In genomic region chrX:46256875-46257274, GRCh38 we compare ENCODE assay signal across 22 cellular contexts.
A peak's percentile ranks its signal among the peaks of the same experiment; 100 is the strongest.
DNase-seq lines count a peak whose midpoint lies in the region; ATAC-seq, FAIRE-seq and TF ChIP-seq lines count a peak whose summit lies in the region.
"Had no signal": no experiment of that assay in that cellular context is flagged by ENCODE, and none has a peak within 500 bp of the region (broad histone marks: within the 10 kb centered on the region; RNA-seq: fewer than 3 reads in every experiment).

No MANE protein-coding gene starts in this region.

- CTCF ChIA-PET in PC-3 (lab: Charles Lee): no interaction called here

- H2AFZ ChIP-seq in PC-3 (ENCODE audit: low read length): no peak overlapping the region

- H3K27ac ChIP-seq in PC-3 (ENCODE audit: low read length) (peak overlapping the region; percentile 66), foreskin keratinocyte (peak overlapping the region; percentile 79), right cardiac atrium (ENCODE audit: low read length) (no peak overlapping the region)

- DNase-seq in NOMO-1 (lab: John Stamatoyannopoulos, UW; ENCODE audit: unreplicated experiment in 2 of 2) (peak; percentile 1 to 28), NOMO-1 treated with dmso at 0.1 percent for 144 hours (lab: John Stamatoyannopoulos, UW; ENCODE audit: unreplicated experiment) (no peak), GM19239 (ENCODE audit: insufficient read length, low spot score) (no peak), PC-3 (no peak), foreskin keratinocyte (no peak), AG20443 (ENCODE audit: low spot score) (no peak), right cardiac atrium (no peak)
- no peak for DNase-seq in activated effector memory CD4-positive, alpha-beta T cell treated with anti-CD3 and anti-CD28 coated beads, Interleukin-2, amount 50 U/mL, for 16 hours
- DNase-seq: 8988T; CD4-positive, CD25-positive, alpha-beta regulatory T cell; COR-L47; DMS 273 treated with DMSO at 0.1 percent for 48 hours; DMS79 treated with DMSO at 0.1 percent for 48 hours; H9; MM.1S; NCI-H1105 treated with DMSO at 0.1 percent for 48 hours; NCI-H1694; NCI-H2081; NCI-H2171; NCI-H446; NCI-H526; Right ventricle myocardium superior had no signal

- ATAC-seq in PC-3 (no peak), foreskin keratinocyte (no peak), right cardiac atrium (no peak)

- no peaks in the 10 kb centered on the region for H3K79me2 ChIP-seq in PC-3 (ENCODE audit: low read length)

- no TSS peak for BruUV-seq in PC-3 (replicated peaks; lab: Mats Ljungman, UMichigan)

- no peaks in the 10 kb centered on the region for H4K20me1 ChIP-seq in PC-3 (ENCODE audit: low read length)

- H3K4me2 ChIP-seq in PC-3 (ENCODE audit: low read length): no peak overlapping the region

- no peak overlapping the region for H3K4me3 ChIP-seq in PC-3 (ENCODE audit: low read length)
- no peak overlapping the region for H3K4me3 ChIP-seq in right cardiac atrium (ENCODE audit: low read length)

- H3K36me3 ChIP-seq in PC-3 (ENCODE audit: low read depth, low read length): no peaks in the 10 kb centered on the region

- H3K9ac ChIP-seq in PC-3 (ENCODE audit: low read length): no peak overlapping the region

- peak; percentile 73 for FAIRE-seq in GM19239 (lab: Jason Lieb, UNC)

- TF ChIP-seq CTCF in PC-3 (conservative IDR thresholded peaks at IDR 0.05; ENCODE audit: low read depth, low read length): no peak
- no peak for TF ChIP-seq CTCF in foreskin keratinocyte (conservative IDR thresholded peaks at IDR 0.05)

- no peaks in the 10 kb centered on the region for H3K9me2 ChIP-seq in PC-3 (replicated peaks; ENCODE audit: low read length)

- WGBS in right cardiac atrium: 100% methylated on average over 1 of the region's 1 CpG

- no peaks in the 10 kb centered on the region for H3K27me3 ChIP-seq in PC-3 (ENCODE audit: low read length)
- no peaks in the 10 kb centered on the region for H3K27me3 ChIP-seq in foreskin keratinocyte
- no peaks in the 10 kb centered on the region for H3K27me3 ChIP-seq in right cardiac atrium (ENCODE audit: control insufficient read depth, insufficient read depth)

- H3K4me1 ChIP-seq in PC-3 (ENCODE audit: insufficient read depth, low read length): peaks cover 29% of the 10 kb centered on the region
- H3K4me1 ChIP-seq in foreskin keratinocyte: peaks cover 54% of the 10 kb centered on the region
- no peaks in the 10 kb centered on the region for H3K4me1 ChIP-seq in right cardiac atrium (ENCODE audit: control insufficient read depth, insufficient read depth, low read length)

- POLR2A ChIA-PET in PC-3 (lab: Charles Lee; ENCODE audit: unreplicated experiment): no interaction called here

- H3K9me3 ChIP-seq in PC-3 (ENCODE audit: low read length) (no peaks in the 10 kb centered on the region), right cardiac atrium (ENCODE audit: control insufficient read depth, low read length) (no peaks in the 10 kb centered on the region)

- intact Hi-C loops in PC-3 (cut with micrococcal nuclease) (no loop called here), right cardiac atrium (cut with DNase I) (no loop called here)

- H3F3A ChIP-seq in PC-3 (ENCODE audit: low read length, unreplicated experiment): no peaks in the 10 kb centered on the region

Comparison
In these comparisons a context has a peak if more than half of its experiments do, and no peak if none do; other contexts are left out.
1. DNase-seq: peak in NOMO-1 (2 of 2); none in NOMO-1 treated with dmso at 0.1 percent for 144 hours (single experiment), GM19239 (single experiment), PC-3 (single experiment), foreskin keratinocyte (0 of 2), AG20443 (single experiment), activated effector memory CD4-positive, alpha-beta T cell treated with anti-CD3 and anti-CD28 coated beads, Interleukin-2, amount 50 U/mL, for 16 hours (single experiment) and right cardiac atrium (0 of 3).